8 cellular contexts compared by ENCODE assay signal in the genomic region with DNA sequence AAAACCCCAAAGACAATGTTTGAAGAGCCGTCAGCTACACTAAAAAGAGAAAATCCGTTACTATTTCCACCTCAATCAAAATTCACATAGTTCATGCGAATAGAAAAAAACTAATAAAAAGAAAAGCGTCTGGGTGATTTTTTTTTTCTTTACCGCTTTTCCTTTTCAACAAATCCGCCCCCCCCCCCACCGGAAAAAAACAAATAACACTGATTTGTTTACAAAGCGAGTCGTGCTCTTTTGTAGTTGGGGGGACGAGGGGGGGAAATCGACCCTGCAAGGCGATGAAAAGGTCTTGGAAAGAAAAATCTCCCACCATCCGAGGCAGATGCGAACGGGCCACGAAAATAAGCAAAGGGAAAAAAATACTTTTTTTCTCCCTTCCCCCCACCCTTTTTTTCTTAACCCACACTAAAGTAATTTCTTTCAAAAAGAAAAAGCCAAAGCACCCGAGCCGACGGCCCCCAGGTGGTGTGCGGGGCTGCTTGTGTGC. TPM values are rescaled to one million over a fixed set of nuclear protein-coding genes. Genes with fewer than 3 reads are reported as not detected.
DNase-seq lines count a peak whose midpoint lies in the region; ATAC-seq and TF ChIP-seq lines count a peak whose summit lies in the region.

No MANE protein-coding gene starts in this region.

- intact Hi-C loops in prostate gland (cut with DNase I), result loop anchor here (5.0 to 10.0 kb wide), 2 partner anchors 103 to 474 kb away; no protein-coding TSS in a partner anchor
- intact Hi-C loops in posterior vena cava (cut with DNase I), result loop anchor here in 1 of 2 donors (5.0 to 10.0 kb wide), 2 partner anchors 119 to 187 kb away; no protein-coding TSS in a partner anchor

- DNase-seq in SJSA1 (ENCODE audit: low read depth in 1 of 2, low spot score in 2 of 2) (no peak), fibroblast of lung (ENCODE audit: low read depth in 2 of 2) (peak in 1 of 2 donors; percentile 10), prostate gland (ENCODE audit: low spot score) (no peak), posterior vena cava (ENCODE audit: low spot score) (no peak), NCI-H1417 treated with DMSO at 0.1 percent for 48 hours (lab: John Stamatoyannopoulos, UW) (no peak)

- no peak overlapping the region for H3K27ac ChIP-seq in SJSA1
- peak overlapping the region; percentile 93 for H3K27ac ChIP-seq in fibroblast of lung (ENCODE audit: insufficient read depth, low read length)
- H3K27ac ChIP-seq in prostate gland, result peak overlapping the region; percentile 66 to 70

- H3K79me2 ChIP-seq in fibroblast of lung (ENCODE audit: control insufficient read depth, insufficient read depth, low read length), result peaks cover 30% of the 10 kb centered on the region

- ATAC-seq in GM18870 (IDR thresholded peaks at IDR 0.05; ENCODE audit: unreplicated experiment) (no peak), GM18861 (IDR thresholded peaks at IDR 0.05; ENCODE audit: unreplicated experiment) (no peak)

- H4K20me1 ChIP-seq in fibroblast of lung (ENCODE audit: control insufficient read depth, extremely low read depth, insufficient read depth, low read length), result no peaks in the 10 kb centered on the region

- no peaks in the 10 kb centered on the region for H3K9me3 ChIP-seq in SJSA1 (replicated peaks)
- no peaks in the 10 kb centered on the region for H3K9me3 ChIP-seq in fibroblast of lung (ENCODE audit: control insufficient read depth, insufficient read depth, low read depth, low read length)
- no peaks in the 10 kb centered on the region for H3K9me3 ChIP-seq in prostate gland

- no peak overlapping the region for H2AFZ ChIP-seq in fibroblast of lung (ENCODE audit: low read length)

- TF ChIP-seq CTCF in GM12875 (IDR thresholded peaks at IDR 0.05; ENCODE audit: borderline replicate concordance, insufficient read depth, low read depth, low read length), result no peak
- no peak for TF ChIP-seq CTCF in fibroblast of lung (conservative IDR thresholded peaks at IDR 0.05 in 1 of 2, IDR thresholded peaks at IDR 0.05 in 1 of 2; ENCODE audit: low read depth in 1 of 2, low read length in 2 of 2)
- TF ChIP-seq CTCF in prostate gland (IDR thresholded peaks at IDR 0.05), result no peak

- H3K36me3 ChIP-seq in SJSA1 (no peaks in the 10 kb centered on the region), fibroblast of lung (ENCODE audit: control insufficient read depth, insufficient read depth, low read length) (no peaks in the 10 kb centered on the region), prostate gland (no peaks in the 10 kb centered on the region)

- H3K4me3 ChIP-seq in GM12875 (ENCODE audit: low read depth, low read length) (peak overlapping the region; percentile 16), SJSA1 (peak overlapping the region; percentile 52), fibroblast of lung (replicated peaks in 1 of 4; ENCODE audit: control extremely low read depth in 1 of 4, insufficient read depth in 1 of 4, low read depth in 3 of 4, low read length in 4 of 4) (peak overlapping the region; percentile 74 to 94 (median 89)), prostate gland (peak overlapping the region; percentile 43 to 55)

- WGBS in prostate gland, result under 1% methylated on average over 20 of the region's 20 CpGs

- H3K4me2 ChIP-seq in fibroblast of lung (ENCODE audit: extremely low read depth, insufficient read depth, low read length), result peak overlapping the region; percentile 54

- H3K27me3 ChIP-seq in SJSA1 (replicated peaks), result peaks cover 74% of the 10 kb centered on the region
- H3K27me3 ChIP-seq in fibroblast of lung (ENCODE audit: control insufficient read depth, insufficient read depth, low read length), result no peaks in the 10 kb centered on the region
- H3K27me3 ChIP-seq in prostate gland (replicated peaks; ENCODE audit: insufficient read depth), result no peaks in the 10 kb centered on the region

- no peak for TF ChIP-seq POLR2A in prostate gland (IDR thresholded peaks at IDR 0.05)

- peak overlapping the region; percentile 90 for H3K9ac ChIP-seq in fibroblast of lung (ENCODE audit: insufficient read depth, low read length)

- H3K4me1 ChIP-seq in SJSA1 (replicated peaks) (peaks cover 26% of the 10 kb centered on the region), fibroblast of lung (ENCODE audit: control insufficient read depth, extremely low read depth, insufficient read depth, low read length) (peaks cover 4% of the 10 kb centered on the region), prostate gland (replicated peaks) (no peaks in the 10 kb centered on the region)

RNA-seq across cellular contexts. Expression of gene ZNF521, which starts 0.6 kb away (rescaled TPM):
- 0.16 and 0.34 TPM in 2 replicates for total RNA-seq in SJSA1 (2014; rRNA removed; shearing (Covaris generic))
- total RNA-seq in fibroblast of lung, result 23.6 and 43.6 TPM in 2 replicates
- 25.2 and 29.6 TPM in 2 replicates for polyA plus RNA-seq in fibroblast of lung
- 12.3 and 14.4 TPM in 2 replicates for polyA plus RNA-seq in fibroblast of lung (2012)
- polyA minus RNA-seq in fibroblast of lung (ENCODE audit: low replicate concordance), result 13.9 and 14.8 TPM in 2 replicates
- total RNA-seq in prostate gland, result 10 to 100 TPM; 12.7 to 41.5 TPM
- 10 to 100 TPM; 29.0 to 44.5 TPM for total RNA-seq in posterior vena cava

Comparison
In these comparisons a context has a peak if more than half of its experiments do, and no peak if none do; other contexts are left out.
1. H3K4me3 ChIP-seq: peak in every context shown above with its lines; median percentile 89 in fibroblast of lung; 52 in SJSA1; 49 in prostate gland; 16 in GM12875.
2. RNA of gene ZNF521, which starts 0.6 kb away (total RNA-seq): 29.0 to 44.5 TPM in posterior vena cava, 23.6 to 43.6 TPM in fibroblast of lung and 12.7 to 41.5 TPM in prostate gland; 0.16 to 0.34 TPM in SJSA1; every median in the first group is over 10 times any median in the second.